17 cellular contexts compared by ENCODE assay signal in genomic region chr5:131316822-131317221, GRCh38. TPM values are rescaled to one million over a fixed set of nuclear protein-coding genes. Genes with fewer than 3 reads are reported as not detected.
DNase-seq lines count a peak whose midpoint lies in the region; ATAC-seq lines count a peak whose summit lies in the region.
"Had no signal": no experiment of that assay in that cellular context is flagged by ENCODE, and none has a peak within 500 bp of the region (broad histone marks: within the 10 kb centered on the region; RNA-seq: fewer than 3 reads in every experiment).

No MANE protein-coding gene starts in this region.

- peaks cover 48% of the 10 kb centered on the region for H3K4me1 ChIP-seq in CD8-positive, alpha-beta memory T cell (ENCODE audit: insufficient read depth, low read length)

- peaks cover 26% of the 10 kb centered on the region for H3K36me3 ChIP-seq in CD8-positive, alpha-beta memory T cell (ENCODE audit: insufficient read depth, low read length)

- no peaks in the 10 kb centered on the region for H3K9me3 ChIP-seq in CD8-positive, alpha-beta memory T cell (ENCODE audit: low read length)

- H3K4me3 ChIP-seq in CD8-positive, alpha-beta memory T cell (ENCODE audit: low read length): no peak overlapping the region

- no peak overlapping the region for H3K4me3 Mint-ChIP-seq in activated naive CD8-positive, alpha-beta T cell
- no peak overlapping the region for H3K4me3 Mint-ChIP-seq in activated naive CD8-positive, alpha-beta T cell treated with anti-CD3 and anti-CD28 coated beads, Interleukin-2, amount 50 U/mL, for 24 hours
- H3K4me3 Mint-ChIP-seq in CD8-positive, alpha-beta memory T cell: peak overlapping the region in 4 of 7 donors; percentile 10 to 31 (median 20)
- H3K4me3 Mint-ChIP-seq in activated naive CD8-positive, alpha-beta T cell treated with anti-CD3 and anti-CD28 coated beads for 36 hours: no peak overlapping the region
- peak overlapping the region in 4 of 10 donors; percentile 18 to 51 (median 40) for H3K4me3 Mint-ChIP-seq in naive thymus-derived CD8-positive, alpha-beta T cell

- H3K27me3 Mint-ChIP-seq in activated naive CD8-positive, alpha-beta T cell: no peaks in the 10 kb centered on the region
- H3K27me3 Mint-ChIP-seq in activated naive CD8-positive, alpha-beta T cell treated with anti-CD3 and anti-CD28 coated beads, Interleukin-2, amount 50 U/mL, for 24 hours: no peaks in the 10 kb centered on the region
- H3K27me3 Mint-ChIP-seq in CD8-positive, alpha-beta memory T cell: peaks cover 0 to 5% of the 10 kb centered on the region in 2 donors
- H3K27me3 Mint-ChIP-seq in activated naive CD8-positive, alpha-beta T cell treated with anti-CD3 and anti-CD28 coated beads for 36 hours: no peaks in the 10 kb centered on the region
- H3K27me3 Mint-ChIP-seq in naive thymus-derived CD8-positive, alpha-beta T cell: no peaks in the 10 kb centered on the region

- H3K27ac ChIP-seq in CD8-positive, alpha-beta memory T cell (ENCODE audit: low read depth, low read length): no peak overlapping the region
- H3K27ac ChIP-seq: RWPE1 had no signal

- DNase-seq in activated naive CD8-positive, alpha-beta T cell treated with anti-CD3 and anti-CD28 coated beads, Interleukin-2, amount 50 U/mL, for 24 hours: no peak
- DNase-seq in CD8-positive, alpha-beta memory T cell: no peak
- DNase-seq in activated naive CD8-positive, alpha-beta T cell treated with anti-CD3 and anti-CD28 coated beads for 36 hours: no peak
- no peak for DNase-seq in naive thymus-derived CD8-positive, alpha-beta T cell
- no peak for DNase-seq in posterior vena cava (ENCODE audit: low spot score)
- DNase-seq: DMS79 treated with DMSO at 0.1 percent for 48 hours, GOT3, KBM-7, MV-4-11, NCI-H1417 treated with DMSO at 0.1 percent for 48 hours, NCI-H2029 treated with DMSO at 0.1 percent for 48 hours, NCI-H2171 treated with DMSO at 0.1 percent for 48 hours, NCI-H446 treated with DMSO at 0.1 percent for 48 hours, PC-3 had no signal

- peak overlapping the region; percentile 84 for H3K27ac Mint-ChIP-seq in activated naive CD8-positive, alpha-beta T cell
- H3K27ac Mint-ChIP-seq in activated naive CD8-positive, alpha-beta T cell treated with anti-CD3 and anti-CD28 coated beads, Interleukin-2, amount 50 U/mL, for 24 hours: no peak overlapping the region
- peak overlapping the region in 6 of 8 donors; percentile 29 to 98 (median 68) for H3K27ac Mint-ChIP-seq in CD8-positive, alpha-beta memory T cell
- H3K27ac Mint-ChIP-seq in activated naive CD8-positive, alpha-beta T cell treated with anti-CD3 and anti-CD28 coated beads for 36 hours: peak overlapping the region; percentile 48
- peak overlapping the region; percentile 35 to 96 (median 76) for H3K27ac Mint-ChIP-seq in naive thymus-derived CD8-positive, alpha-beta T cell

- H3K36me3 Mint-ChIP-seq in activated naive CD8-positive, alpha-beta T cell: peaks cover 18% of the 10 kb centered on the region
- H3K36me3 Mint-ChIP-seq in activated naive CD8-positive, alpha-beta T cell treated with anti-CD3 and anti-CD28 coated beads, Interleukin-2, amount 50 U/mL, for 24 hours (ENCODE audit: low read depth): peaks cover 46% of the 10 kb centered on the region
- H3K36me3 Mint-ChIP-seq in CD8-positive, alpha-beta memory T cell: peaks cover 9 to 59% (median 15%) of the 10 kb centered on the region in 3 donors
- H3K36me3 Mint-ChIP-seq in activated naive CD8-positive, alpha-beta T cell treated with anti-CD3 and anti-CD28 coated beads for 36 hours: peaks cover 81% of the 10 kb centered on the region
- peaks cover 9 to 66% (median 35%) of the 10 kb centered on the region in 3 donors for H3K36me3 Mint-ChIP-seq in naive thymus-derived CD8-positive, alpha-beta T cell

- no peaks in the 10 kb centered on the region for H3K9me3 Mint-ChIP-seq in activated naive CD8-positive, alpha-beta T cell (ENCODE audit: low read depth)
- peaks cover 8% of the 10 kb centered on the region for H3K9me3 Mint-ChIP-seq in activated naive CD8-positive, alpha-beta T cell treated with anti-CD3 and anti-CD28 coated beads, Interleukin-2, amount 50 U/mL, for 24 hours
- H3K9me3 Mint-ChIP-seq in CD8-positive, alpha-beta memory T cell: peaks cover 0 to 5% (median 0%) of the 10 kb centered on the region in 5 donors
- peaks cover 6% of the 10 kb centered on the region for H3K9me3 Mint-ChIP-seq in activated naive CD8-positive, alpha-beta T cell treated with anti-CD3 and anti-CD28 coated beads for 36 hours
- peaks cover 0 to 4% (median 0%) of the 10 kb centered on the region in 9 donors for H3K9me3 Mint-ChIP-seq in naive thymus-derived CD8-positive, alpha-beta T cell

- POLR2A ChIA-PET in CD8-positive, alpha-beta memory T cell (lab: Charles Lee): no interaction called here
- POLR2A ChIA-PET in naive thymus-derived CD8-positive, alpha-beta T cell (lab: Charles Lee): no interaction called here

- H3K4me1 Mint-ChIP-seq in activated naive CD8-positive, alpha-beta T cell (ENCODE audit: low read depth): peaks cover 77% of the 10 kb centered on the region
- peaks cover 78% of the 10 kb centered on the region for H3K4me1 Mint-ChIP-seq in activated naive CD8-positive, alpha-beta T cell treated with anti-CD3 and anti-CD28 coated beads, Interleukin-2, amount 50 U/mL, for 24 hours
- peaks cover 78 to 91% (median 88%) of the 10 kb centered on the region in 3 donors for H3K4me1 Mint-ChIP-seq in CD8-positive, alpha-beta memory T cell
- H3K4me1 Mint-ChIP-seq in activated naive CD8-positive, alpha-beta T cell treated with anti-CD3 and anti-CD28 coated beads for 36 hours: peaks cover 72% of the 10 kb centered on the region
- H3K4me1 Mint-ChIP-seq in naive thymus-derived CD8-positive, alpha-beta T cell: peaks cover 34 to 88% (median 74%) of the 10 kb centered on the region in 4 donors

- ATAC-seq in activated naive CD8-positive, alpha-beta T cell treated with anti-CD3 and anti-CD28 coated beads, Interleukin-2, amount 50 U/mL, for 24 hours: no peak
- no peak for ATAC-seq in naive thymus-derived CD8-positive, alpha-beta T cell
- ATAC-seq in GM19035 (IDR thresholded peaks at IDR 0.05; ENCODE audit: unreplicated experiment): no peak
- ATAC-seq: PC-3 had no signal

- CTCF ChIA-PET in CD8-positive, alpha-beta memory T cell (lab: Charles Lee): no interaction called here

- no peaks in the 10 kb centered on the region for H3K27me3 ChIP-seq in CD8-positive, alpha-beta memory T cell (ENCODE audit: insufficient read depth, low read length, poor library complexity, severe bottlenecking)

- intact Hi-C loops in posterior vena cava (cut with DNase I): no loop called here

RNA-seq across cellular contexts. Expression of gene CDC42SE2, which starts 53.0 kb away (rescaled TPM):
- 100 to 1,000 TPM; 125 to 131 TPM for total RNA-seq in CD8-positive, alpha-beta memory T cell
- polyA plus RNA-seq in CD8-positive, alpha-beta memory T cell: 460 TPM
- total RNA-seq in activated naive CD8-positive, alpha-beta T cell treated with anti-CD3 and anti-CD28 coated beads for 36 hours: 100 to 1,000 TPM; 112 to 116 TPM
- 100 to 1,000 TPM; 313 to 326 TPM for total RNA-seq in naive thymus-derived CD8-positive, alpha-beta T cell
- polyA plus RNA-seq in naive thymus-derived CD8-positive, alpha-beta T cell: 100 to 1,000 TPM; 423 to 544 (median 480) TPM
- total RNA-seq in posterior vena cava: 10 to 100 TPM; 17.0 to 18.5 TPM

Comparison
In these comparisons a context has a peak if more than half of its experiments do, and no peak if none do; other contexts are left out.
1. H3K4me3 Mint-ChIP-seq: peak in CD8-positive, alpha-beta memory T cell (4 of 7); none in activated naive CD8-positive, alpha-beta T cell (single experiment), activated naive CD8-positive, alpha-beta T cell treated with anti-CD3 and anti-CD28 coated beads, Interleukin-2, amount 50 U/mL, for 24 hours (single experiment) and activated naive CD8-positive, alpha-beta T cell treated with anti-CD3 and anti-CD28 coated beads for 36 hours (single experiment).
2. RNA of gene CDC42SE2, which starts 53.0 kb away (total RNA-seq): 313 to 326 TPM in naive thymus-derived CD8-positive, alpha-beta T cell, 125 to 131 TPM in CD8-positive, alpha-beta memory T cell and 112 to 116 TPM in activated naive CD8-positive, alpha-beta T cell treated with anti-CD3 and anti-CD28 coated beads for 36 hours; 17.0 to 18.5 TPM in posterior vena cava; every median in the first group is over 4 times any median in the second.